8 cellular contexts compared by ENCODE assay signal in the genomic region with DNA sequence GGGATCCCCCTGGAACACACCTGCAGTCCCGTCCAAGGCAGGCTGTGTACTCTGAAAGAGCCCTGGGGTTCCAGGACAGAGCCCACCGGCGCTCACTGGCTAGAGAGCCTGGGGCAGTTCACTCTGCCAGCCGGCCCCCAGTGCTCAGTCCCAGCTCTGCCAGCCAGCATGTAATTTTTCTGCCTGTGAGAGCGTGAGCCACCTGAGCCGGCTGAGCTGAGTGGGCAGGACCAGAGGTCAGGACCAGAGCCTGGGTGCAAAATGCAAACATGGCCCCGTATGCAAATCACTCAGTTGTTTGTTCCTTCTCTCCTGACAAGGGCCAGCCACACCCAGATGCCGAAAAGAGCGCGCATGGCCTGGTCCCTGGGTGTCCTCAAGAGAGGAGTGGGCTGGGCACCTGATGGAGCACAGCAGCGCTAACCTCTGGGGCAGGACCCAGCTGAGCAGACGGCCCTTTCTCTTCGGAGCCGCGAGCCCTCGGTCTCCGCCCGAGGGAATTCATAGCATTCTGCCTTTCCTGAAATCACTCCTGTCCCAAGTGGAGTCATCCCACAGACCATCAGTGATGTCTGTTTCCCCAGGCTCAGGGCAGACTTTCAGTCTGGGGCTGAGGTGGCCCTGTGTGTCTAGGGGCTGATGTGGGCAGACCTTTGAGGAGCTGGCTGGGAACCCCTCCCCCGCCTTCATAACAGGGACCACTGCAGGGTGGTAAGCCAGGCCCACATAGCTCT. TPM values are rescaled to one million over a fixed set of nuclear protein-coding genes. Genes with fewer than 3 reads are reported as not detected.
DNase-seq lines count a peak whose midpoint lies in the region; ATAC-seq and TF ChIP-seq lines count a peak whose summit lies in the region.

No MANE protein-coding gene starts in this region.

- intact Hi-C loops in Right ventricle myocardium superior (cut with DNase I), result no loop called here
- intact Hi-C loops in uterus (cut with DNase I; ENCODE audit: low total_unique reads), result no loop called here

- H3K9me3 ChIP-seq in right atrium auricular region, result no peaks in the 10 kb centered on the region
- no peaks in the 10 kb centered on the region for H3K9me3 ChIP-seq in iPS-18a (ENCODE audit: control insufficient read depth, low read depth, low read length)
- H3K9me3 ChIP-seq in uterus, result no peaks in the 10 kb centered on the region

- no peak for TF ChIP-seq POLR2A in uterus (IDR thresholded peaks at IDR 0.05)

- H3K4me1 ChIP-seq in right atrium auricular region, result peaks cover 0 to 63% of the 10 kb centered on the region in 2 donors
- peaks cover 27% of the 10 kb centered on the region for H3K4me1 ChIP-seq in iPS-18a (ENCODE audit: control insufficient read depth, low read depth, low read length)
- H3K4me1 ChIP-seq in uterus, result no peaks in the 10 kb centered on the region

- H3K27ac ChIP-seq in right atrium auricular region (peak overlapping the region; percentile 76 to 81), iPS-18a (ENCODE audit: low read length) (no peak overlapping the region), uterus (peak overlapping the region; percentile 87 to 88)

- H3K4me3 ChIP-seq in right atrium auricular region (no peak overlapping the region), iPS-18a (ENCODE audit: low read length) (no peak overlapping the region), uterus (no peak overlapping the region)

- no peaks in the 10 kb centered on the region for H3K27me3 ChIP-seq in right atrium auricular region
- no peaks in the 10 kb centered on the region for H3K27me3 ChIP-seq in iPS-18a (ENCODE audit: control insufficient read depth, insufficient read depth, low read length)
- H3K27me3 ChIP-seq in uterus, result no peaks in the 10 kb centered on the region

- peak overlapping the region; percentile 11 for H3K9ac ChIP-seq in iPS-18a (ENCODE audit: low read length)

- DNase-seq in right atrium auricular region (ENCODE audit: low spot score), result no peak
- no peak for DNase-seq in Right ventricle myocardium superior
- no peak for DNase-seq in uterus
- DNase-seq in activated CD4-positive, alpha-beta T cell treated with anti-CD3 and anti-CD28 coated beads, Interleukin-2, amount 50 U/mL, for 1 hour, result no peak
- DNase-seq in NCI-H2107 treated with DMSO at 0.1 percent for 48 hours (lab: John Stamatoyannopoulos, UW; ENCODE audit: unreplicated experiment), result no peak
- DNase-seq in stimulated activated naive CD8-positive, alpha-beta T cell treated with anti-CD3 and anti-CD28 coated beads, Interleukin-15, Interleukin-2, amounts not matched to agents 100 U/mL and 50 U/mL, for 24 hours, result no peak

- H3K36me3 ChIP-seq in right atrium auricular region (no peaks in the 10 kb centered on the region), iPS-18a (ENCODE audit: control insufficient read depth, low read depth, low read length) (no peaks in the 10 kb centered on the region), uterus (no peaks in the 10 kb centered on the region)

- ATAC-seq in Right ventricle myocardium superior (ENCODE audit: poor library complexity), result no peak
- ATAC-seq in HG03565 (IDR thresholded peaks at IDR 0.05; ENCODE audit: unreplicated experiment), result peak; percentile 24
- no peak for ATAC-seq in stimulated activated naive CD8-positive, alpha-beta T cell treated with anti-CD3 and anti-CD28 coated beads, Interleukin-15, Interleukin-2, amounts not matched to agents 100 U/mL and 50 U/mL, for 24 hours

- TF ChIP-seq CTCF in right atrium auricular region (IDR thresholded peaks at IDR 0.05) (no peak), uterus (IDR thresholded peaks at IDR 0.05) (no peak)

RNA-seq across cellular contexts. Expression of a gene that starts 36.5 kb away (rescaled TPM):
- 100 to 1,000 TPM; 234 to 430 TPM for total RNA-seq in right atrium auricular region
- total RNA-seq in Right ventricle myocardium superior, result 195 TPM
- 100 to 1,000 TPM; 693 to 966 (median 818) TPM for total RNA-seq in uterus
